Comparison of ENCODE assay signal across 9 cellular contexts in the genomic region with DNA sequence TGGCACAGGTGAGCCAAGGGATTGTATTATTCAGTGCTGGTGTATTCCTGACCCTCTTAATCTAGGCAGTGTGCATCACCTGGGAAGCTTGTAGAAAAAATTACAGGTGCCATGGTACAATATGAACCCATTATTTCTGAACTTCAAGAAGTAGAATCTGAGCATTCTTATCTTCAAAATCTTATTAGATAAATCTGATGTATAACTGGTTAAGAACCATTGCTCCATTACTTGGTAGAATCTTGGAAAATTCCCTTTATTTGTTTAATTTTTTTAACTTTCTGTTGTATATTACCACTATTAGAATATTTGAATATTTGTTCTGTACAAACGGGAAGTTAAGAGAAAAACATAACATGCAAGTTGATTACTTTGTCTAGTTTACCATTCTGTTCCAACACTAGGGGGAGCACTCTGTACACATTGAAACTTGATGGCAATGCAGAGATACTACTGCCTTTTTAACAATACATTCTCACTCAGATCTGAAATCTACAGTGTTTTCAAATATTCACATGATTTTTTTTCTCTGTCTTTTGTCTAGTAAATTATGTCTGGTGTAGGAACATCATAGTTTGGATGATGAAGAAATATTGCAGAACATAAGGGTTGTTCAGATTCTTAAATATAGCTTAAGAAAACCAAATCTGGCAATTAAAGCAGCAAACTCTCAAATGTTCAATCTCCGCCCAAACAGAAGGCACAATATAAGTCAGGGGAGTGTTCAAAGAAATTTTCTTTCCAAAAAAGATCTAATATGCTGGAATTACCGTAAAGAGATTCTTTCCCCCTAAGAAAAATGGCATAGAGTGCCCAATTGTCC.
DNase-seq lines count a peak whose midpoint lies in the region; ATAC-seq and TF ChIP-seq lines count a peak whose summit lies in the region.
"Had no signal": no experiment of that assay in that cellular context is flagged by ENCODE, and none has a peak within 500 bp of the region (broad histone marks: within the 10 kb centered on the region; RNA-seq: fewer than 3 reads in every experiment).

No MANE protein-coding gene starts in this region.

- POLR2A ChIA-PET in GM10248 (lab: Yijun Ruan, JAX) = no interaction called here

- H3K36me3 ChIP-seq in parathyroid adenoma (ENCODE audit: control insufficient read depth, insufficient read depth, low read length) = no peaks in the 10 kb centered on the region

- no peaks in the 10 kb centered on the region for H3K27me3 Mint-ChIP-seq in T-helper 17 cell
- H3K27me3 Mint-ChIP-seq: central memory CD8-positive, alpha-beta T cell had no signal

- peak; percentile 43 for DNase-seq in A172 (ENCODE audit: low spot score)
- DNase-seq in GM10248 (ENCODE audit: extremely low spot score) = peak; percentile 65
- peak; percentile 2 for DNase-seq in NCI-H1436 treated with DMSO at 0.1 percent for 48 hours (lab: John Stamatoyannopoulos, UW)
- no peak for DNase-seq in T-helper 17 cell
- DNase-seq in fibroblast of pulmonary artery (ENCODE audit: low read depth) = peak; percentile 86

- CTCF ChIA-PET in GM10248 (lab: Yijun Ruan, JAX) = interaction anchor here (0.7 to 5.8 kb wide), 24 partner anchors 8 to 751 kb away, joined by 3 to 33 read pairs (median 4); no protein-coding TSS in a partner anchor

- H3K9me3 ChIP-seq in T-helper 17 cell (ENCODE audit: control insufficient read depth, low read length, poor library complexity, severe bottlenecking) (no peaks in the 10 kb centered on the region), parathyroid adenoma (ENCODE audit: control insufficient read depth, low read length) (no peaks in the 10 kb centered on the region)

- no peak overlapping the region for H3K4me3 Mint-ChIP-seq in T-helper 17 cell
- H3K4me3 Mint-ChIP-seq: central memory CD8-positive, alpha-beta T cell had no signal

- peaks cover 2% of the 10 kb centered on the region for H3K36me3 Mint-ChIP-seq in T-helper 17 cell (ENCODE audit: low read depth)

- H3K27me3 ChIP-seq in parathyroid adenoma (ENCODE audit: control insufficient read depth, insufficient read depth, low read length) = no peaks in the 10 kb centered on the region

- no peaks in the 10 kb centered on the region for H3K4me1 ChIP-seq in parathyroid adenoma

- TF ChIP-seq CTCF in GM10248 (IDR thresholded peaks at IDR 0.05; ENCODE audit: control extremely low read depth, extremely low read depth, low read depth, missing control alignments) (peak; percentile 73), fibroblast of pulmonary artery (IDR thresholded peaks at IDR 0.05; ENCODE audit: low read length, missing control alignments) (peak; percentile 89), parathyroid adenoma (IDR thresholded peaks at IDR 0.05) (peak; percentile 81)

- H3K9ac ChIP-seq in parathyroid adenoma = no peak overlapping the region

- no peak overlapping the region for H2AFZ ChIP-seq in parathyroid adenoma

- no peak overlapping the region for H3K4me2 ChIP-seq in parathyroid adenoma (ENCODE audit: low read length)

- H3K27ac Mint-ChIP-seq in T-helper 17 cell = peak overlapping the region; percentile 32

- ATAC-seq in T-helper 17 cell = peak; percentile 60
- ATAC-seq in GM18861 (IDR thresholded peaks at IDR 0.05; ENCODE audit: unreplicated experiment) = no peak
- no peak for ATAC-seq in GM21619 (IDR thresholded peaks at IDR 0.05; ENCODE audit: unreplicated experiment)

- H3K4me1 Mint-ChIP-seq in T-helper 17 cell = peaks cover 22% of the 10 kb centered on the region

- H3K4me3 ChIP-seq in fibroblast of pulmonary artery (replicated peaks; ENCODE audit: low read depth, low read length) = no peak overlapping the region
- H3K4me3 ChIP-seq in parathyroid adenoma (ENCODE audit: low read depth, low read length) = no peak overlapping the region

- no peaks in the 10 kb centered on the region for H3K79me2 ChIP-seq in parathyroid adenoma

- no peak overlapping the region for H3K27ac ChIP-seq in parathyroid adenoma

Comparison
In these comparisons a context has a peak if more than half of its experiments do, and no peak if none do; other contexts are left out.
1. DNase-seq: peak in A172 (single experiment), GM10248 (single experiment), NCI-H1436 treated with DMSO at 0.1 percent for 48 hours (single experiment) and fibroblast of pulmonary artery (single experiment); none in T-helper 17 cell (0 of 3).
2. Peak in every context shown above with its lines, with median percentiles within 50 percentile points of each other: CTCF ChIP-seq.